ENCODE assay signal across 8 cellular contexts in the genomic region with DNA sequence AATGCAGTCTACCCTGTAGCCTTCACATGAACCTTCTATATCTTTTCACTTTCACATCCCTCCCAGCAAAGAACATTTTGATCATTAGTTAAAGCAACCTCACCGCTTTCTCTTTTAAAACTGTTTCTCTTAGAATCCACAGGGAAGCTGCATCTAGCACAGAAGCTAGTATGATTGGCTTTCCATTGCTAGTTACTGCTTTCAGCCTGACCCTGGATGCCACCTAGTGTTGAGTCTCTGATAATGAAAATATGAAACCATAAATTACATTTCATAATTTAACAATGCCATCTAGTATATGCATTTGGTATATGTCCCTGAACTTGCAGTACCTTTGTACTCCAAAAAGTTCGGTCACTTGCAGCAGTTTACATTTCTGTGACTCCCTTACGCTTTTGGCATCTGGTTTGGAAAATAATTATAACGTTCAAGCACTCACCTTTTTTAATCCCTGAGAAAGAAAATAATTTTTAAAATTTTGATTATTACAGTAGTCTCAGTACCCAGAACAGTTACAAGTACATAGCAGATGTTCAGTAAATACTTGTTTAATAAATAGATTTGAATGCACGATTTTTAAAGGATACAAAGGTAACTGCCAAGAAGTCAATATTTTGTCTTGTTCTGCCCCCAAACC. TPM values are rescaled to one million over a fixed set of nuclear protein-coding genes. Genes with fewer than 3 reads are reported as not detected.
A peak's percentile ranks its signal among the peaks of the same experiment; 100 is the strongest.
DNase-seq lines count a peak whose midpoint lies in the region; ATAC-seq and TF ChIP-seq lines count a peak whose summit lies in the region.

No MANE protein-coding gene starts in this region.

- 29 to 33% methylated on average over 5 of the region's 5 CpGs for WGBS in GM23248 (ENCODE audit: low coverage in 1 of 2, low lambda C conversion rate in 2 of 2, missing lambda C conversion rate in 2 of 2), 2 experiments
- WGBS in aorta, 2 donors, result 55 to 56% methylated on average over 5 of the region's 5 CpGs

- in situ Hi-C loops in GM23248 (cut with MboI) (no loop called here), KBM-7 (cut with MboI; ENCODE audit: low pct_unique_long_range_greater_than_20kb, low sequenced_read_pairs) (no loop called here)

- H3K4me3 ChIP-seq in GM23248, result no peak overlapping the region
- no peak overlapping the region for H3K4me3 ChIP-seq in lower lobe of right lung
- no peak overlapping the region for H3K4me3 ChIP-seq in aorta (ENCODE audit: low read length in 2 of 2)

- TF ChIP-seq CTCF in 22Rv1 (IDR thresholded peaks at IDR 0.05), result peak; percentile 85
- peak; percentile 69 for TF ChIP-seq CTCF in lower lobe of right lung (IDR thresholded peaks at IDR 0.05)

- intact Hi-C loops in lower lobe of right lung (cut with DNase I), result no loop called here
- intact Hi-C loops in aorta (cut with DNase I), result loop anchor here (2.0 kb wide), 2 partner anchors 111 to 113 kb away; no protein-coding TSS in a partner anchor

- H3K9ac ChIP-seq in GM23248, result no peak overlapping the region

- no peaks in the 10 kb centered on the region for H3K9me3 ChIP-seq in GM23248 (ENCODE audit: low read depth)
- no peaks in the 10 kb centered on the region for H3K9me3 ChIP-seq in lower lobe of right lung
- H3K9me3 ChIP-seq in aorta (ENCODE audit: control insufficient read depth, low read length), result no peaks in the 10 kb centered on the region

- H3K4me1 ChIP-seq in GM23248 (ENCODE audit: insufficient read depth) (no peaks in the 10 kb centered on the region), lower lobe of right lung (no peaks in the 10 kb centered on the region), aorta (ENCODE audit: control insufficient read depth in 1 of 2, insufficient read depth in 2 of 2, low read length in 2 of 2) (no peaks in the 10 kb centered on the region)

- H4K20me1 ChIP-seq in GM23248 (ENCODE audit: insufficient read depth), result no peaks in the 10 kb centered on the region

- H3K36me3 ChIP-seq in GM23248 (ENCODE audit: low read depth) (no peaks in the 10 kb centered on the region), lower lobe of right lung (no peaks in the 10 kb centered on the region), aorta (ENCODE audit: control insufficient read depth in 1 of 2, insufficient read depth in 2 of 2, low read length in 1 of 2) (no peaks in the 10 kb centered on the region)

- H2AFZ ChIP-seq in GM23248, result no peak overlapping the region

- DNase-seq in ELR (ENCODE audit: low read depth) (peak; percentile 74), GM23248 (peak; percentile 79), KBM-7 (peak; percentile 57), SKM-1 (lab: John Stamatoyannopoulos, UW; ENCODE audit: unreplicated experiment) (peak; percentile 13), dedifferentiated amniotic fluid mesenchymal stem cell (ENCODE audit: extremely low spot score) (peak; percentile 84), lower lobe of right lung (no peak), aorta (no peak)

- peaks cover 3% of the 10 kb centered on the region; the same call in 1 of the 2 replicates for H3F3A ChIP-seq in GM23248 (ENCODE audit: insufficient read depth)

- H3K27ac ChIP-seq in 22Rv1 (no peak overlapping the region), GM23248 (no peak overlapping the region), lower lobe of right lung (no peak overlapping the region), aorta (ENCODE audit: low read depth in 1 of 2, low read length in 2 of 2) (no peak overlapping the region)

- H3K4me2 ChIP-seq in GM23248 (ENCODE audit: unreplicated experiment), result no peak overlapping the region

- H3K79me2 ChIP-seq in GM23248 (ENCODE audit: insufficient read depth), result no peaks in the 10 kb centered on the region

- H3K27me3 ChIP-seq in GM23248 (replicated peaks; ENCODE audit: insufficient read depth), result no peaks in the 10 kb centered on the region
- no peaks in the 10 kb centered on the region for H3K27me3 ChIP-seq in lower lobe of right lung (ENCODE audit: low read depth)
- H3K27me3 ChIP-seq in aorta (ENCODE audit: control insufficient read depth in 1 of 2, insufficient read depth in 2 of 2, low read length in 1 of 2), result no peaks in the 10 kb centered on the region

- ATAC-seq in lower lobe of right lung (peak; percentile 73 to 77), aorta (ENCODE audit: low FRiP score) (peak; percentile 74)

- H3K9me2 ChIP-seq in GM23248 (ENCODE audit: insufficient read depth), result no peaks in the 10 kb centered on the region

RNA-seq across cellular contexts. Expression of a gene that starts 22.7 kb away (rescaled TPM):
- 9.0 and 40.4 TPM in 2 replicates for total RNA-seq in GM23248 (2014; rRNA removed; shearing (Covaris generic))
- polyA plus RNA-seq in GM23248 (2016; fragmentation: Nextera tagmentation; extraction: Ambion mirVana), result 97.6 and 99.7 TPM in 2 replicates
- 24.5 TPM for total RNA-seq in lower lobe of right lung
- total RNA-seq in aorta, result 10 to 100 TPM; 28.8 to 30.7 TPM
- 10 to 100 TPM; 33.7 to 47.7 TPM for polyA plus RNA-seq in aorta

RNA-seq across cellular contexts. Expression of a gene that starts 24.0 kb away (rescaled TPM):
- total RNA-seq in GM23248 (2014; rRNA removed; shearing (Covaris generic)), result 6.6 and 7.0 TPM in 2 replicates
- 3.0 and 3.6 TPM in 2 replicates for polyA plus RNA-seq in GM23248 (2016; fragmentation: Nextera tagmentation; extraction: Ambion mirVana)
- total RNA-seq in lower lobe of right lung, result 7.5 TPM
- 1 to 10 TPM; 4.5 to 8.1 TPM for total RNA-seq in aorta
- 1 to 10 TPM in 1 of 2 donors, under 1 TPM in 1; 0.87 to 2.9 TPM for polyA plus RNA-seq in aorta

RNA-seq across cellular contexts. Expression of a gene that starts 43.1 kb away (rescaled TPM):
- total RNA-seq in GM23248 (2014; rRNA removed; shearing (Covaris generic)), result 14.3 and 17.7 TPM in 2 replicates
- 31.9 and 33.4 TPM in 2 replicates for polyA plus RNA-seq in GM23248 (2016; fragmentation: Nextera tagmentation; extraction: Ambion mirVana)
- 22.9 TPM for total RNA-seq in lower lobe of right lung
- total RNA-seq in aorta, result 10 to 100 TPM; 15.6 to 17.8 TPM
- 10 to 100 TPM; 10.6 to 10.9 TPM for polyA plus RNA-seq in aorta

Comparison
In these comparisons a context has a peak if more than half of its experiments do, and no peak if none do; other contexts are left out.
1. DNase-seq: peak in ELR (single experiment), GM23248 (single experiment), KBM-7 (single experiment), SKM-1 (single experiment) and dedifferentiated amniotic fluid mesenchymal stem cell (single experiment); none in lower lobe of right lung (single experiment) and aorta (0 of 2).